Comparison of ENCODE assay signal across 25 cellular contexts in the genomic region with DNA sequence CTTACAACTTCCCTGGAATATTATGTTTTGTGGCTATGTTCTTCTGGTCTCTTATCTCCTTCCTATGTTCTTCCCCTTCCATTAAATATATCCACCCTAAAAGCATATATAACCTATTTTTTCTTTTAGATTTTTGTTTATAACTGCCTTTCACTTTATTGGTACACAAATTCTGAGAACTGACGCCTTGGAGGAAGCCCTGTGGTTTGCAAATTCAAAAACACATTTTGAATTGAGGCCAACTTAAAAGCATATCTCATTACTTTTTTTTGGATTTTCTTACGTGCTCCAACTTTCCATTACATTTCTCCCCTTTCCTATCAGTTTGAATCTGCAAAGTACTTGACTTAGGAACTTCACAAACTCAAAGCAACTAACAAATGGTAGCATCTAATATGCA. TPM values are rescaled to one million over a fixed set of nuclear protein-coding genes. Genes with fewer than 3 reads are reported as not detected.
DNase-seq lines count a peak whose midpoint lies in the region; ATAC-seq and TF ChIP-seq lines count a peak whose summit lies in the region.
"Had no signal": no experiment of that assay in that cellular context is flagged by ENCODE, and none has a peak within 500 bp of the region (broad histone marks: within the 10 kb centered on the region; RNA-seq: fewer than 3 reads in every experiment).

No MANE protein-coding gene starts in this region.

- H3K4me1 Mint-ChIP-seq in activated T-cell treated with anti-CD3 and anti-CD28 coated beads, Interleukin-2, amount 50 U/mL, for 4 hours (ENCODE audit: low read depth), result peaks cover 61% of the 10 kb centered on the region
- peaks cover 75% of the 10 kb centered on the region for H3K4me1 Mint-ChIP-seq in activated CD8-positive, alpha-beta T cell treated with anti-CD3 and anti-CD28 coated beads, Interleukin-2, amount 10 ng/mL, durations not matched to agents 7 days and 5 days (ENCODE audit: low read depth)
- H3K4me1 Mint-ChIP-seq in natural killer cell treated with Interleukin-12 subunit alpha and Interleukin-12 subunit beta and Interleukin-15 and Interleukin-18, amount 100 ng/mL, for 72 hours (ENCODE audit: low read depth in 2 of 2), result peaks cover 55 to 56% of the 10 kb centered on the region in 2 donors
- no peaks in the 10 kb centered on the region for H3K4me1 Mint-ChIP-seq in H9
- H3K4me1 Mint-ChIP-seq: B cell, brain had no signal

- no peak overlapping the region for H4K5ac ChIP-seq in H9 (ENCODE audit: insufficient read length, low read depth, low read length)

- H3K27me3 Mint-ChIP-seq in activated T-cell treated with anti-CD3 and anti-CD28 coated beads, Interleukin-2, amount 50 U/mL, for 4 hours (ENCODE audit: low read depth), result no peaks in the 10 kb centered on the region
- H3K27me3 Mint-ChIP-seq in activated CD8-positive, alpha-beta T cell treated with anti-CD3 and anti-CD28 coated beads, Interleukin-2, amount 10 ng/mL, durations not matched to agents 7 days and 5 days (ENCODE audit: low read depth), result no peaks in the 10 kb centered on the region
- no peaks in the 10 kb centered on the region for H3K27me3 Mint-ChIP-seq in natural killer cell treated with Interleukin-12 subunit alpha and Interleukin-12 subunit beta and Interleukin-15 and Interleukin-18, amount 100 ng/mL, for 72 hours
- H3K27me3 Mint-ChIP-seq in H9 (ENCODE audit: low read depth), result no peaks in the 10 kb centered on the region
- H3K27me3 Mint-ChIP-seq: B cell, brain, memory B cell had no signal

- H3K18ac ChIP-seq in H9 (ENCODE audit: insufficient read length, low read depth, low read length), result no peak overlapping the region

- POLR2A ChIA-PET in activated CD8-positive, alpha-beta T cell treated with anti-CD3 and anti-CD28 coated beads, Interleukin-2, amount 10 ng/mL, durations not matched to agents 7 days and 5 days (lab: Charles Lee), result no interaction called here

- H3K27ac ChIP-seq in GM23248, result no peak overlapping the region
- no peak overlapping the region for H3K27ac ChIP-seq in H9 (ENCODE audit: insufficient read length, low read depth, low read length)
- H3K27ac ChIP-seq: adrenal gland had no signal

- H2BK120ac ChIP-seq in H9 (ENCODE audit: low read depth, low read length, poor library complexity, severe bottlenecking), result no peak overlapping the region

- H2BK20ac ChIP-seq in H9 (ENCODE audit: low read depth, low read length, poor library complexity, severe bottlenecking), result no peak overlapping the region

- peaks cover 3% of the 10 kb centered on the region for H3K36me3 Mint-ChIP-seq in activated T-cell treated with anti-CD3 and anti-CD28 coated beads, Interleukin-2, amount 50 U/mL, for 4 hours (ENCODE audit: insufficient read depth)
- H3K36me3 Mint-ChIP-seq in activated CD8-positive, alpha-beta T cell treated with anti-CD3 and anti-CD28 coated beads, Interleukin-2, amount 10 ng/mL, durations not matched to agents 7 days and 5 days (ENCODE audit: low read depth), result peaks cover 35% of the 10 kb centered on the region
- peaks cover 6% of the 10 kb centered on the region for H3K36me3 Mint-ChIP-seq in natural killer cell treated with Interleukin-12 subunit alpha and Interleukin-12 subunit beta and Interleukin-15 and Interleukin-18, amount 100 ng/mL, for 72 hours
- no peaks in the 10 kb centered on the region for H3K36me3 Mint-ChIP-seq in H9 (ENCODE audit: insufficient read depth in 1 of 3, low read depth in 3 of 3)
- H3K36me3 Mint-ChIP-seq: brain, memory B cell had no signal

- H3K4me2 ChIP-seq in GM23248 (ENCODE audit: unreplicated experiment), result no peak overlapping the region
- H3K4me2 ChIP-seq in H9 (ENCODE audit: insufficient read depth, insufficient read length, low read length), result no peak overlapping the region

- CTCF ChIA-PET in activated CD8-positive, alpha-beta T cell treated with anti-CD3 and anti-CD28 coated beads, Interleukin-2, amount 10 ng/mL, durations not matched to agents 7 days and 5 days (lab: Charles Lee), result interaction anchor here (2.0 kb wide), 1 partner anchor 20 kb away, joined by 11 read pairs; no protein-coding TSS in a partner anchor

- in situ Hi-C loops in GM23248 (cut with MboI), result no loop called here

- no peak overlapping the region for H4K91ac ChIP-seq in H9 (ENCODE audit: insufficient read length, low read depth, low read length)

- H3K14ac ChIP-seq in H9 (ENCODE audit: insufficient read depth, low read length), result no peak overlapping the region

- no peak overlapping the region for H3K9ac ChIP-seq in GM23248
- H3K9ac ChIP-seq in H9 (ENCODE audit: extremely low read depth, insufficient read length, low read length), result no peak overlapping the region

- H2BK15ac ChIP-seq in H9 (ENCODE audit: low read depth, low read length), result no peak overlapping the region

- no peak overlapping the region for H3K23ac ChIP-seq in H9 (ENCODE audit: insufficient read length, low read depth, low read length)

- no peak for TF ChIP-seq CTCF in H9 (conservative IDR thresholded peaks at IDR 0.05)

- no peak overlapping the region for H3K4ac ChIP-seq in H9 (ENCODE audit: low read depth, low read length)

- H2AFZ ChIP-seq in GM23248 (no peak overlapping the region), H9 (ENCODE audit: low read length) (no peak overlapping the region)

- no peak overlapping the region for H3K4me3 ChIP-seq in GM23248
- H3K4me3 ChIP-seq: adrenal gland, heart right ventricle, skin epidermis had no signal

- peak overlapping the region; percentile 51 for H3K4me3 Mint-ChIP-seq in activated T-cell treated with anti-CD3 and anti-CD28 coated beads, Interleukin-2, amount 50 U/mL, for 4 hours
- H3K4me3 Mint-ChIP-seq in activated CD8-positive, alpha-beta T cell treated with anti-CD3 and anti-CD28 coated beads, Interleukin-2, amount 10 ng/mL, durations not matched to agents 7 days and 5 days, result peak overlapping the region; percentile 74
- H3K4me3 Mint-ChIP-seq in natural killer cell treated with Interleukin-12 subunit alpha and Interleukin-12 subunit beta and Interleukin-15 and Interleukin-18, amount 100 ng/mL, for 72 hours, result peak overlapping the region; percentile 88
- H3K4me3 Mint-ChIP-seq in H9, result no peak overlapping the region
- H3K4me3 Mint-ChIP-seq: B cell, brain, memory B cell had no signal

- H3K27ac Mint-ChIP-seq in activated CD8-positive, alpha-beta T cell treated with anti-CD3 and anti-CD28 coated beads, Interleukin-2, amount 10 ng/mL, durations not matched to agents 7 days and 5 days, result peak overlapping the region; percentile 94
- peak overlapping the region; percentile 81 to 96 for H3K27ac Mint-ChIP-seq in natural killer cell treated with Interleukin-12 subunit alpha and Interleukin-12 subunit beta and Interleukin-15 and Interleukin-18, amount 100 ng/mL, for 72 hours
- no peak overlapping the region for H3K27ac Mint-ChIP-seq in H9
- H3K27ac Mint-ChIP-seq: B cell, brain, memory B cell had no signal

- H3K9me3 ChIP-seq in GM23248 (ENCODE audit: low read depth) (no peaks in the 10 kb centered on the region), H9 (ENCODE audit: control insufficient read depth, low read depth, low read length) (no peaks in the 10 kb centered on the region)
- H3K9me3 ChIP-seq: adrenal gland, heart right ventricle had no signal

- no peaks in the 10 kb centered on the region for H3K4me1 ChIP-seq in GM23248 (ENCODE audit: insufficient read depth)
- no peaks in the 10 kb centered on the region for H3K4me1 ChIP-seq in H9 (ENCODE audit: insufficient read depth, low read length)
- H3K4me1 ChIP-seq: adrenal gland, heart right ventricle had no signal

- no peaks in the 10 kb centered on the region for H3F3A ChIP-seq in GM23248 (ENCODE audit: insufficient read depth)

- H2BK5ac ChIP-seq in H9 (ENCODE audit: insufficient read length, low read length), result no peak overlapping the region

- H3K9me3 Mint-ChIP-seq in activated T-cell treated with anti-CD3 and anti-CD28 coated beads, Interleukin-2, amount 50 U/mL, for 4 hours, result no peaks in the 10 kb centered on the region
- peaks cover 3% of the 10 kb centered on the region for H3K9me3 Mint-ChIP-seq in activated CD8-positive, alpha-beta T cell treated with anti-CD3 and anti-CD28 coated beads, Interleukin-2, amount 10 ng/mL, durations not matched to agents 7 days and 5 days (ENCODE audit: insufficient read depth)
- no peaks in the 10 kb centered on the region for H3K9me3 Mint-ChIP-seq in natural killer cell treated with Interleukin-12 subunit alpha and Interleukin-12 subunit beta and Interleukin-15 and Interleukin-18, amount 100 ng/mL, for 72 hours
- no peaks in the 10 kb centered on the region for H3K9me3 Mint-ChIP-seq in H9
- H3K9me3 Mint-ChIP-seq: brain, memory B cell had no signal

- no peak overlapping the region for H2AK5ac ChIP-seq in H9 (ENCODE audit: insufficient read length, low read length)

- intact Hi-C loops in posterior vena cava (cut with DNase I), result no loop called here

- H4K20me1 ChIP-seq in GM23248 (ENCODE audit: insufficient read depth), result no peaks in the 10 kb centered on the region
- no peaks in the 10 kb centered on the region for H4K20me1 ChIP-seq in H9 (ENCODE audit: control insufficient read depth, insufficient read depth, insufficient read length)

- H3K27me3 ChIP-seq in GM23248 (replicated peaks; ENCODE audit: insufficient read depth) (no peaks in the 10 kb centered on the region), H9 (ENCODE audit: insufficient read depth, low read length) (no peaks in the 10 kb centered on the region)
- H3K27me3 ChIP-seq: adrenal gland, heart right ventricle had no signal

- H3K56ac ChIP-seq in H9 (ENCODE audit: insufficient read length, low read depth, low read length), result no peak overlapping the region

- H3K9me2 ChIP-seq in GM23248 (ENCODE audit: insufficient read depth), result no peaks in the 10 kb centered on the region

- H3K79me1 ChIP-seq in H9 (ENCODE audit: insufficient read depth, low read depth, low read length, poor library complexity, severe bottlenecking), result no peaks in the 10 kb centered on the region

- 65 to 81% methylated on average over 2 of the region's 2 CpGs for WGBS in GM23248 (ENCODE audit: low coverage in 1 of 2, low lambda C conversion rate in 2 of 2, missing lambda C conversion rate in 2 of 2), 2 experiments
- WGBS in H9 (ENCODE audit: extremely low coverage, insufficient read length, low lambda C conversion rate), result no CpG with 5 or more reads among the region's 2 CpGs

- H3T11ph ChIP-seq in H9 (ENCODE audit: low read length), result no peak overlapping the region

- DNase-seq in activated T-cell treated with anti-CD3 and anti-CD28 coated beads, Interleukin-2, amount 50 U/mL, for 4 hours, result no peak
- DNase-seq in activated T-cell treated with anti-CD3 and anti-CD28 coated beads for 4 hours, result no peak
- peak; percentile 27 for DNase-seq in OCI-M1 (lab: John Stamatoyannopoulos, UW)
- DNase-seq in activated CD8-positive, alpha-beta T cell treated with anti-CD3 and anti-CD28 coated beads, Interleukin-2, amount 10 ng/mL, durations not matched to agents 7 days and 5 days, result peak; percentile 35
- no peak for DNase-seq in natural killer cell treated with Interleukin-12 subunit alpha and Interleukin-12 subunit beta and Interleukin-15 and Interleukin-18, amount 100 ng/mL, for 72 hours (ENCODE audit: low spot score)
- no peak for DNase-seq in posterior vena cava (ENCODE audit: low spot score)
- no peak for DNase-seq in GM23248
- DNase-seq in H9, result no peak
- DNase-seq: adrenal gland; erythroblast; heart right ventricle; Karpas-422; left cardiac atrium; NCI-H1694; NCI-H2171; NCI-H510A treated with DMSO at 0.1 percent for 48 hours; occipital lobe; SIG-M5; stimulated activated CD4-positive, alpha-beta T cell treated with anti-CD3 and anti-CD28 coated beads, Interleukin-2, amount 100 ng/mL, for 24 hours had no signal

- no peak for ATAC-seq in activated T-cell treated with anti-CD3 and anti-CD28 coated beads, Interleukin-2, amount 50 U/mL, for 4 hours
- ATAC-seq in activated CD8-positive, alpha-beta T cell treated with anti-CD3 and anti-CD28 coated beads, Interleukin-2, amount 10 ng/mL, durations not matched to agents 7 days and 5 days, result no peak
- peak in 1 of 2 donors; percentile 39 for ATAC-seq in natural killer cell treated with Interleukin-12 subunit alpha and Interleukin-12 subunit beta and Interleukin-15 and Interleukin-18, amount 100 ng/mL, for 72 hours
- ATAC-seq: HCT116, heart right ventricle, left cardiac atrium, Panc1 had no signal

- no peak overlapping the region for H4K8ac ChIP-seq in H9 (replicated peaks; ENCODE audit: insufficient read length, low read depth, low read length)

- no peaks in the 10 kb centered on the region for H3K36me3 ChIP-seq in GM23248 (ENCODE audit: low read depth)
- H3K36me3 ChIP-seq: adrenal gland, heart right ventricle had no signal

- no peak overlapping the region for H2BK12ac ChIP-seq in H9 (ENCODE audit: insufficient read length, low read depth, low read length)

- no peaks in the 10 kb centered on the region for H3K79me2 ChIP-seq in GM23248 (ENCODE audit: insufficient read depth)
- H3K79me2 ChIP-seq in H9 (ENCODE audit: insufficient read depth, low read length), result no peaks in the 10 kb centered on the region

- H3K23me2 ChIP-seq in H9 (ENCODE audit: insufficient read length, low read depth, low read length, poor library complexity, severe bottlenecking), result no peaks in the 10 kb centered on the region

RNA-seq across cellular contexts. Expression of gene COLQ, which starts 15.3 kb away (rescaled TPM):
- 1 to 10 TPM in 2 of 3 donors, under 1 TPM in 1; 0.71 to 1.3 (median 1.2) TPM for total RNA-seq in activated T-cell treated with anti-CD3 and anti-CD28 coated beads, Interleukin-2, amount 50 U/mL, for 4 hours
- total RNA-seq in activated CD8-positive, alpha-beta T cell treated with anti-CD3 and anti-CD28 coated beads, Interleukin-2, amount 10 ng/mL, durations not matched to agents 7 days and 5 days, result 1 to 10 TPM; 5.3 to 6.0 TPM
- total RNA-seq in natural killer cell treated with Interleukin-12 subunit alpha and Interleukin-12 subunit beta and Interleukin-15 and Interleukin-18, amount 100 ng/mL, for 72 hours, result 10 to 100 TPM in 1 of 2 donors, 1 to 10 TPM in 1; 7.8 to 31.8 TPM
- total RNA-seq in posterior vena cava, result 1 to 10 TPM; 2.2 to 2.8 TPM
- 0.32 and 1.1 TPM in 2 replicates for total RNA-seq in GM23248 (2014; rRNA removed; shearing (Covaris generic))
- 0.29 and 0.93 TPM in 2 replicates for polyA plus RNA-seq in GM23248 (2016; fragmentation: Nextera tagmentation; extraction: Ambion mirVana)
- 0.61 and 1.1 TPM in 2 replicates for total RNA-seq in H9 (2021)

Comparison
In these comparisons a context has a peak if more than half of its experiments do, and no peak if none do; other contexts are left out.
1. DNase-seq: peak in OCI-M1 (single experiment) and activated CD8-positive, alpha-beta T cell treated with anti-CD3 and anti-CD28 coated beads, Interleukin-2, amount 10 ng/mL, durations not matched to agents 7 days and 5 days (single experiment); none in activated T-cell treated with anti-CD3 and anti-CD28 coated beads, Interleukin-2, amount 50 U/mL, for 4 hours (single experiment), activated T-cell treated with anti-CD3 and anti-CD28 coated beads for 4 hours (single experiment), natural killer cell treated with Interleukin-12 subunit alpha and Interleukin-12 subunit beta and Interleukin-15 and Interleukin-18, amount 100 ng/mL, for 72 hours (single experiment), posterior vena cava (single experiment), GM23248 (single experiment) and H9 (single experiment).
2. H3K4me3 Mint-ChIP-seq: peak in activated T-cell treated with anti-CD3 and anti-CD28 coated beads, Interleukin-2, amount 50 U/mL, for 4 hours (single experiment), activated CD8-positive, alpha-beta T cell treated with anti-CD3 and anti-CD28 coated beads, Interleukin-2, amount 10 ng/mL, durations not matched to agents 7 days and 5 days (single experiment) and natural killer cell treated with Interleukin-12 subunit alpha and Interleukin-12 subunit beta and Interleukin-15 and Interleukin-18, amount 100 ng/mL, for 72 hours (single experiment); none in H9 (0 of 2).
3. H3K27ac Mint-ChIP-seq: peak in activated CD8-positive, alpha-beta T cell treated with anti-CD3 and anti-CD28 coated beads, Interleukin-2, amount 10 ng/mL, durations not matched to agents 7 days and 5 days (single experiment) and natural killer cell treated with Interleukin-12 subunit alpha and Interleukin-12 subunit beta and Interleukin-15 and Interleukin-18, amount 100 ng/mL, for 72 hours (2 of 2); none in H9 (0 of 3).